ENCODE assay signal across 19 cellular contexts in genomic region chr2:113213061-113213930, GRCh38. TPM values are rescaled to one million over a fixed set of nuclear protein-coding genes. Genes with fewer than 3 reads are reported as not detected.
DNase-seq lines count a peak whose midpoint lies in the region; ATAC-seq and TF ChIP-seq lines count a peak whose summit lies in the region.
"Had no signal": no experiment of that assay in that cellular context is flagged by ENCODE, and none has a peak within 500 bp of the region (broad histone marks: within the 10 kb centered on the region; RNA-seq: fewer than 3 reads in every experiment).

No MANE protein-coding gene starts in this region.

- no peak for DNase-seq in mesenchymal stem cell
- DNase-seq in stimulated activated effector memory CD8-positive, alpha-beta T cell treated with anti-CD3 and anti-CD28 coated beads, Interleukin-12 subunit alpha, Interleukin-12 subunit beta, amount 100 ng/mL, for 72 hours (ENCODE audit: low spot score in 2 of 2) = no peak
- no peak for DNase-seq in HFFc6
- no peak for DNase-seq in smooth muscle cell (lab: John Stamatoyannopoulos, UW; ENCODE audit: unreplicated experiment)
- DNase-seq: activated CD4-positive, alpha-beta T cell treated with anti-CD3 and anti-CD28 coated beads for 36 hours; dorsolateral prefrontal cortex; NCI-H526 treated with DMSO at 0.1 percent for 48 hours; SHP77; small intestine; stimulated activated CD4-positive, alpha-beta T cell treated with anti-CD3 and anti-CD28 coated beads, Interleukin-4, amount 100 ng/mL, for 24 hours; T-cell had no signal

- H3K14ac ChIP-seq in mesenchymal stem cell (ENCODE audit: low read length in 2 of 2) = peak overlapping the region in 1 of 2 experiments; percentile 26

- no peaks in the 10 kb centered on the region for H3K79me2 ChIP-seq in smooth muscle cell (ENCODE audit: low read depth)

- no peak for ATAC-seq in activated T-helper 17 cell treated with anti-CD3 and anti-CD28 coated beads, Interleukin-2, amount 50 U/mL, for 72 hours (replicated peaks)
- no peak for ATAC-seq in stimulated activated effector memory CD8-positive, alpha-beta T cell treated with anti-CD3 and anti-CD28 coated beads, Interleukin-12 subunit alpha, Interleukin-12 subunit beta, amount 100 ng/mL, for 72 hours
- ATAC-seq in GM21717 (IDR thresholded peaks at IDR 0.05; ENCODE audit: unreplicated experiment) (no peak), GM21825 (IDR thresholded peaks at IDR 0.05; ENCODE audit: unreplicated experiment) (no peak)
- ATAC-seq: activated CD4-positive, alpha-beta T cell treated with anti-CD3 and anti-CD28 coated beads for 36 hours; T-cell had no signal

- TF ChIP-seq CTCF in HFFc6 (IDR thresholded peaks at IDR 0.05) = no peak
- TF ChIP-seq CTCF in smooth muscle cell (IDR thresholded peaks at IDR 0.05; ENCODE audit: borderline replicate concordance, insufficient read depth, poor library complexity, severe bottlenecking) = no peak

- H3K4me3 Mint-ChIP-seq in activated T-helper 17 cell treated with anti-CD3 and anti-CD28 coated beads, Interleukin-2, amount 50 U/mL, for 72 hours = no peak overlapping the region
- H3K4me3 Mint-ChIP-seq in stimulated activated effector memory CD8-positive, alpha-beta T cell treated with anti-CD3 and anti-CD28 coated beads, Interleukin-12 subunit alpha, Interleukin-12 subunit beta, amount 100 ng/mL, for 72 hours = no peak overlapping the region
- no peak overlapping the region for H3K4me3 Mint-ChIP-seq in HFFc6
- H3K4me3 Mint-ChIP-seq: activated CD4-positive, alpha-beta T cell treated with anti-CD3 and anti-CD28 coated beads for 36 hours; GM23338; T-cell had no signal

- H2AK5ac ChIP-seq in mesenchymal stem cell (ENCODE audit: low read length, severe bottlenecking) = peak overlapping the region; percentile 98

- H3K4me1 ChIP-seq in BLaER1 treated with 17β-estradiol and CSF1 and Interleukin-3, amounts not matched to agents 10 nM and 100 nM = peaks cover 69 to 81% (median 76%) of the 10 kb centered on the region in 10 experiments
- H3K4me1 ChIP-seq in mesenchymal stem cell (ENCODE audit: control insufficient read depth, insufficient read depth, low read depth, low read length) = peaks cover 60% of the 10 kb centered on the region
- H3K4me1 ChIP-seq in smooth muscle cell (ENCODE audit: low read depth) = peaks cover 15% of the 10 kb centered on the region

- peak overlapping the region; percentile 21 for H2BK5ac ChIP-seq in mesenchymal stem cell (ENCODE audit: low read depth, low read length, poor library complexity, severe bottlenecking)

- H3K4me1 Mint-ChIP-seq in activated T-helper 17 cell treated with anti-CD3 and anti-CD28 coated beads, Interleukin-2, amount 50 U/mL, for 72 hours = peaks cover 14% of the 10 kb centered on the region
- H3K4me1 Mint-ChIP-seq in stimulated activated effector memory CD8-positive, alpha-beta T cell treated with anti-CD3 and anti-CD28 coated beads, Interleukin-12 subunit alpha, Interleukin-12 subunit beta, amount 100 ng/mL, for 72 hours = peaks cover 19% of the 10 kb centered on the region
- peaks cover 56% of the 10 kb centered on the region for H3K4me1 Mint-ChIP-seq in HFFc6 (ENCODE audit: low read depth)

- no peaks in the 10 kb centered on the region for H3K79me1 ChIP-seq in mesenchymal stem cell (replicated peaks; ENCODE audit: low read length, poor library complexity, severe bottlenecking)

- H3K9me3 Mint-ChIP-seq in activated T-helper 17 cell treated with anti-CD3 and anti-CD28 coated beads, Interleukin-2, amount 50 U/mL, for 72 hours = no peaks in the 10 kb centered on the region
- H3K9me3 Mint-ChIP-seq in stimulated activated effector memory CD8-positive, alpha-beta T cell treated with anti-CD3 and anti-CD28 coated beads, Interleukin-12 subunit alpha, Interleukin-12 subunit beta, amount 100 ng/mL, for 72 hours = no peaks in the 10 kb centered on the region
- H3K9me3 Mint-ChIP-seq in HFFc6 = no peaks in the 10 kb centered on the region
- H3K9me3 Mint-ChIP-seq: GM23338, T-cell had no signal

- no peak overlapping the region for H3K4ac ChIP-seq in mesenchymal stem cell (ENCODE audit: low read depth in 1 of 2, low read length in 2 of 2)

- H2BK15ac ChIP-seq in mesenchymal stem cell (ENCODE audit: low read depth, poor library complexity, severe bottlenecking) = no peak overlapping the region

- H3K9ac ChIP-seq in BLaER1 treated with 17β-estradiol and CSF1 and Interleukin-3, amounts not matched to agents 10 nM and 100 nM = peak overlapping the region in 6 of 11 experiments; percentile 15 to 55 (median 44); a peak in 6 of 22 replicates
- peak overlapping the region; percentile 87 for H3K9ac ChIP-seq in mesenchymal stem cell (ENCODE audit: low read length)
- no peak overlapping the region for H3K9ac ChIP-seq in smooth muscle cell (ENCODE audit: low read depth)

- H3K9me3 ChIP-seq in BLaER1 treated with 17β-estradiol and CSF1 and Interleukin-3, amounts not matched to agents 10 nM and 100 nM (replicated peaks in 1 of 11) = no peaks in the 10 kb centered on the region
- H3K9me3 ChIP-seq in mesenchymal stem cell (ENCODE audit: control insufficient read depth, low read length) (no peaks in the 10 kb centered on the region), smooth muscle cell (replicated peaks; ENCODE audit: low read depth) (no peaks in the 10 kb centered on the region)
- H3K9me3 ChIP-seq: left lung, pancreas had no signal

- no peak overlapping the region for H3K23ac ChIP-seq in mesenchymal stem cell (ENCODE audit: low read length in 2 of 2)

- no peak overlapping the region for H4K91ac ChIP-seq in mesenchymal stem cell (ENCODE audit: low read length)

- no peak overlapping the region for H3K4me3 ChIP-seq in BLaER1 treated with 17β-estradiol and CSF1 and Interleukin-3, amounts not matched to agents 10 nM and 100 nM
- H3K4me3 ChIP-seq in mesenchymal stem cell (ENCODE audit: insufficient read depth in 1 of 2, low read depth in 1 of 2, low read length in 2 of 2) (peak overlapping the region in 1 of 2 experiments; percentile 8), smooth muscle cell (no peak overlapping the region)
- H3K4me3 ChIP-seq: GM23338, left lung, pancreas had no signal

- peak overlapping the region in 4 of 11 experiments; percentile 5 to 78 (median 30); a peak in 5 of 22 replicates for H3K27ac ChIP-seq in BLaER1 treated with 17β-estradiol and CSF1 and Interleukin-3, amounts not matched to agents 10 nM and 100 nM
- peak overlapping the region; percentile 96 for H3K27ac ChIP-seq in mesenchymal stem cell (ENCODE audit: low read length, poor library complexity, severe bottlenecking)
- no peak overlapping the region for H3K27ac ChIP-seq in smooth muscle cell (ENCODE audit: low read depth)
- H3K27ac ChIP-seq: epithelial cell of prostate had no signal

- peaks cover 12% of the 10 kb centered on the region for H3F3A ChIP-seq in smooth muscle cell (ENCODE audit: low read depth)

- no peak overlapping the region for H2BK120ac ChIP-seq in mesenchymal stem cell (ENCODE audit: low read depth, low read length)

- peaks cover 0 to 15% (median 0%) of the 10 kb centered on the region in 11 experiments; a peak in 5 of 22 replicates for H4K20me1 ChIP-seq in BLaER1 treated with 17β-estradiol and CSF1 and Interleukin-3, amounts not matched to agents 10 nM and 100 nM
- no peaks in the 10 kb centered on the region for H4K20me1 ChIP-seq in smooth muscle cell (ENCODE audit: low read depth)

- peak overlapping the region in 1 of 2 experiments; percentile 78 for H3K18ac ChIP-seq in mesenchymal stem cell (ENCODE audit: low read depth in 1 of 2, low read length in 2 of 2)

- H2BK12ac ChIP-seq in mesenchymal stem cell (ENCODE audit: low read length in 2 of 2) = no peak overlapping the region

- H3K36me3 Mint-ChIP-seq in activated T-helper 17 cell treated with anti-CD3 and anti-CD28 coated beads, Interleukin-2, amount 50 U/mL, for 72 hours (ENCODE audit: low read depth) = no peaks in the 10 kb centered on the region
- H3K36me3 Mint-ChIP-seq in stimulated activated effector memory CD8-positive, alpha-beta T cell treated with anti-CD3 and anti-CD28 coated beads, Interleukin-12 subunit alpha, Interleukin-12 subunit beta, amount 100 ng/mL, for 72 hours = peaks cover 10% of the 10 kb centered on the region
- no peaks in the 10 kb centered on the region for H3K36me3 Mint-ChIP-seq in HFFc6 (ENCODE audit: low read depth)
- H3K36me3 Mint-ChIP-seq: T-cell had no signal

- H2AFZ ChIP-seq in mesenchymal stem cell (ENCODE audit: low read depth, low read length) = no peak overlapping the region
- H2AFZ ChIP-seq in smooth muscle cell (ENCODE audit: low read depth) = no peak overlapping the region
- H2AFZ ChIP-seq: GM23338 had no signal

- no peaks in the 10 kb centered on the region for H3K36me3 ChIP-seq in BLaER1 treated with 17β-estradiol and CSF1 and Interleukin-3, amounts not matched to agents 10 nM and 100 nM
- H3K36me3 ChIP-seq in mesenchymal stem cell (ENCODE audit: control insufficient read depth in 1 of 2, insufficient read depth in 2 of 2, low read depth in 1 of 2, low read length in 2 of 2) (peaks cover 0 to 10% of the 10 kb centered on the region in 2 experiments), smooth muscle cell (ENCODE audit: low read depth) (no peaks in the 10 kb centered on the region)
- H3K36me3 ChIP-seq: left lung, pancreas had no signal

- H3K27ac Mint-ChIP-seq in activated T-helper 17 cell treated with anti-CD3 and anti-CD28 coated beads, Interleukin-2, amount 50 U/mL, for 72 hours = peak overlapping the region; percentile 33
- H3K27ac Mint-ChIP-seq in stimulated activated effector memory CD8-positive, alpha-beta T cell treated with anti-CD3 and anti-CD28 coated beads, Interleukin-12 subunit alpha, Interleukin-12 subunit beta, amount 100 ng/mL, for 72 hours = peak overlapping the region; percentile 10
- no peak overlapping the region; the same call in 1 of the 2 replicates for H3K27ac Mint-ChIP-seq in HFFc6
- H3K27ac Mint-ChIP-seq: activated CD4-positive, alpha-beta T cell treated with anti-CD3 and anti-CD28 coated beads for 36 hours; GM23338; T-cell had no signal

- H4K8ac ChIP-seq in mesenchymal stem cell (ENCODE audit: low read length) = no peak overlapping the region

- no peaks in the 10 kb centered on the region for H3K27me3 Mint-ChIP-seq in activated T-helper 17 cell treated with anti-CD3 and anti-CD28 coated beads, Interleukin-2, amount 50 U/mL, for 72 hours
- H3K27me3 Mint-ChIP-seq in HFFc6 (ENCODE audit: insufficient read depth) = peaks cover 4% of the 10 kb centered on the region; the same call in 1 of the 2 replicates
- H3K27me3 Mint-ChIP-seq: activated CD4-positive, alpha-beta T cell treated with anti-CD3 and anti-CD28 coated beads for 36 hours had no signal

- H3K4me2 ChIP-seq in BLaER1 treated with 17β-estradiol and CSF1 and Interleukin-3, amounts not matched to agents 10 nM and 100 nM = peak overlapping the region; percentile 69 to 96 (median 83)
- H3K4me2 ChIP-seq in mesenchymal stem cell (ENCODE audit: low read length, poor library complexity, severe bottlenecking) = no peak overlapping the region
- no peak overlapping the region for H3K4me2 ChIP-seq in smooth muscle cell

- WGBS in mesenchymal stem cell = 94% methylated on average over 13 of the region's 14 CpGs
- WGBS in smooth muscle cell (ENCODE audit: low lambda C conversion rate) = 94% methylated on average over 14 of the region's 14 CpGs

- peaks cover 0 to 29% (median 5%) of the 10 kb centered on the region in 11 experiments; a peak in 8 of 22 replicates for H3K27me3 ChIP-seq in BLaER1 treated with 17β-estradiol and CSF1 and Interleukin-3, amounts not matched to agents 10 nM and 100 nM
- H3K27me3 ChIP-seq in mesenchymal stem cell (ENCODE audit: control insufficient read depth in 1 of 2, insufficient read depth in 1 of 2, low read length in 2 of 2) (no peaks in the 10 kb centered on the region), smooth muscle cell (ENCODE audit: low read depth) (no peaks in the 10 kb centered on the region)
- H3K27me3 ChIP-seq: left lung, pancreas had no signal

RNA-seq across cellular contexts. Expression of gene PSD4, which starts 39.5 kb away (rescaled TPM):
- 100 to 1,000 TPM; 300 to 503 TPM for total RNA-seq in activated T-helper 17 cell treated with anti-CD3 and anti-CD28 coated beads, Interleukin-2, amount 50 U/mL, for 72 hours
- 0.37 TPM for polyA plus RNA-seq in mesenchymal stem cell (2013, experiment 1 of 2)
- 0.45 TPM for polyA plus RNA-seq in mesenchymal stem cell (2013, experiment 2 of 2)
- total RNA-seq in HFFc6 (2021; fragmentation: NEBNext Ultra II Directional; extraction: Animal tissue kit (Norgen Biotek cat#: 25700)) = 1 to 10 TPM in 5 of 6 experiments, under 1 TPM in 1; 0.76 to 1.8 (median 1.1) TPM
- total RNA-seq in smooth muscle cell = 7.3 and 9.3 TPM in 2 replicates
- polyA plus RNA-seq in smooth muscle cell = 7.8 and 9.5 TPM in 2 replicates

Comparison
In these comparisons a context has a peak if more than half of its experiments do, and no peak if none do; other contexts are left out.
1. H3K4me2 ChIP-seq: peak in BLaER1 treated with 17β-estradiol and CSF1 and Interleukin-3, amounts not matched to agents 10 nM and 100 nM (11 of 11); none in mesenchymal stem cell (single experiment) and smooth muscle cell (single experiment).
2. RNA of gene PSD4, which starts 39.5 kb away (total RNA-seq): 300 to 503 TPM in activated T-helper 17 cell treated with anti-CD3 and anti-CD28 coated beads, Interleukin-2, amount 50 U/mL, for 72 hours; 7.3 to 9.3 TPM in smooth muscle cell and 0.76 to 1.8 TPM in HFFc6; every median in the first group is over 10 times any median in the second.